In genomic region chr18:42401131-42401673, GRCh38 we compare ENCODE assay signal across 22 cellular contexts.
A peak's percentile ranks its signal among the peaks of the same experiment; 100 is the strongest.
DNase-seq lines count a peak whose midpoint lies in the region; ATAC-seq, FAIRE-seq and TF ChIP-seq lines count a peak whose summit lies in the region.
"Had no signal": no experiment of that assay in that cellular context is flagged by ENCODE, and none has a peak within 500 bp of the region (broad histone marks: within the 10 kb centered on the region; RNA-seq: fewer than 3 reads in every experiment).

No MANE protein-coding gene starts in this region.

- H3K36me3 Mint-ChIP-seq in neural crest cell (ENCODE audit: low read depth), result no peaks in the 10 kb centered on the region
- H3K36me3 Mint-ChIP-seq: CD4-positive, CD25-positive, alpha-beta regulatory T cell had no signal

- TF ChIP-seq CTCF in D721Med (IDR thresholded peaks at IDR 0.05; ENCODE audit: insufficient read depth, missing control alignments) (no peak), choroid plexus epithelial cell (conservative IDR thresholded peaks at IDR 0.05; ENCODE audit: low read depth, low read length) (peak; percentile 12), neural crest cell (conservative IDR thresholded peaks at IDR 0.05) (peak; percentile 29)

- no peak overlapping the region for H2AK5ac ChIP-seq in mesenchymal stem cell (ENCODE audit: low read length, severe bottlenecking)

- no peaks in the 10 kb centered on the region for H3K4me1 ChIP-seq in mesenchymal stem cell (ENCODE audit: control insufficient read depth, insufficient read depth, low read depth, low read length)
- H3K4me1 ChIP-seq: Caco-2 had no signal

- no peak overlapping the region for H2BK15ac ChIP-seq in mesenchymal stem cell (ENCODE audit: low read depth, poor library complexity, severe bottlenecking)

- H2BK12ac ChIP-seq in mesenchymal stem cell (ENCODE audit: low read length in 2 of 2), result no peak overlapping the region

- no peak overlapping the region for H4K8ac ChIP-seq in mesenchymal stem cell (ENCODE audit: low read length)

- peak; percentile 82 for FAIRE-seq in D721Med (lab: Jason Lieb, UNC)
- FAIRE-seq: G401.6 had no signal

- H3K27me3 Mint-ChIP-seq in neural crest cell (ENCODE audit: low read depth), result no peaks in the 10 kb centered on the region
- H3K27me3 Mint-ChIP-seq: CD4-positive, CD25-positive, alpha-beta regulatory T cell had no signal

- no peak overlapping the region for H3K18ac ChIP-seq in mesenchymal stem cell (ENCODE audit: low read depth in 1 of 2, low read length in 2 of 2)

- no peaks in the 10 kb centered on the region for H3K9me3 Mint-ChIP-seq in neural crest cell

- no peaks in the 10 kb centered on the region for H3K36me3 ChIP-seq in mesenchymal stem cell (ENCODE audit: control insufficient read depth in 1 of 2, insufficient read depth in 2 of 2, low read depth in 1 of 2, low read length in 2 of 2)
- H3K36me3 ChIP-seq: SJSA1 had no signal

- H3K4me3 ChIP-seq in choroid plexus epithelial cell (ENCODE audit: low read depth, low read length) (no peak overlapping the region), mesenchymal stem cell (ENCODE audit: insufficient read depth in 1 of 2, low read depth in 1 of 2, low read length in 2 of 2) (no peak overlapping the region)
- H3K4me3 ChIP-seq: PC-9, SJSA1 had no signal

- WGBS in mesenchymal stem cell, result 93% methylated on average over 3 of the region's 4 CpGs

- H3K4me3 Mint-ChIP-seq in neural crest cell, result no peak overlapping the region
- H3K4me3 Mint-ChIP-seq: CD4-positive, CD25-positive, alpha-beta regulatory T cell; HFFc6 had no signal

- H3K9ac ChIP-seq in mesenchymal stem cell (ENCODE audit: low read length), result no peak overlapping the region

- H3K4ac ChIP-seq in mesenchymal stem cell (ENCODE audit: low read depth in 1 of 2, low read length in 2 of 2), result no peak overlapping the region

- H3K4me1 Mint-ChIP-seq in neural crest cell, result no peaks in the 10 kb centered on the region
- H3K4me1 Mint-ChIP-seq: CD4-positive, CD25-positive, alpha-beta regulatory T cell had no signal

- H3K79me1 ChIP-seq in mesenchymal stem cell (replicated peaks; ENCODE audit: low read length, poor library complexity, severe bottlenecking), result no peaks in the 10 kb centered on the region

- no peak overlapping the region for H3K14ac ChIP-seq in mesenchymal stem cell (ENCODE audit: low read length in 2 of 2)

- no peak overlapping the region for H3K27ac Mint-ChIP-seq in neural crest cell (ENCODE audit: unreplicated experiment)
- H3K27ac Mint-ChIP-seq: CD4-positive, CD25-positive, alpha-beta regulatory T cell; HFFc6 had no signal

- H2BK120ac ChIP-seq in mesenchymal stem cell (ENCODE audit: low read depth, low read length), result no peak overlapping the region

- H3K23ac ChIP-seq in mesenchymal stem cell (ENCODE audit: low read length in 2 of 2), result no peak overlapping the region

- H3K27ac ChIP-seq in mesenchymal stem cell (ENCODE audit: low read length, poor library complexity, severe bottlenecking), result no peak overlapping the region
- H3K27ac ChIP-seq: PC-9, SJSA1 had no signal

- in situ Hi-C loops in ACHN (cut with HindIII; ENCODE audit: low pct_ligation_motif_present, low pct_unique_long_range_greater_than_20kb, low sequenced_read_pairs), result no loop called here

- H2BK5ac ChIP-seq in mesenchymal stem cell (ENCODE audit: low read depth, low read length, poor library complexity, severe bottlenecking), result no peak overlapping the region

- no peak overlapping the region for H4K91ac ChIP-seq in mesenchymal stem cell (ENCODE audit: low read length)

- H3K9me3 ChIP-seq in mesenchymal stem cell (ENCODE audit: control insufficient read depth, low read length), result no peaks in the 10 kb centered on the region
- H3K9me3 ChIP-seq: Caco-2, SJSA1 had no signal

- DNase-seq in D721Med (ENCODE audit: insufficient read length, low spot score) (no peak), NCI-H146 (lab: John Stamatoyannopoulos, UW) (peak; percentile 80), choroid plexus epithelial cell (ENCODE audit: low read depth) (no peak), neural crest cell (ENCODE audit: low read depth, low spot score) (no peak), mesenchymal stem cell (no peak), ACHN (no peak)
- DNase-seq: Caco-2; CD4-positive, CD25-positive, alpha-beta regulatory T cell; DND-41; GOT3; HFFc6; KG1; NCI-H1048; NCI-H1436 treated with DMSO at 0.1 percent for 48 hours; NCI-H2107; NCI-H345; NCI-H526; PC-9; SW 1271 had no signal

- no peak overlapping the region for H2AFZ ChIP-seq in mesenchymal stem cell (ENCODE audit: low read depth, low read length)
- H2AFZ ChIP-seq: PC-9 had no signal

- H3K27me3 ChIP-seq in mesenchymal stem cell (ENCODE audit: control insufficient read depth in 1 of 2, insufficient read depth in 1 of 2, low read length in 2 of 2), result no peaks in the 10 kb centered on the region
- H3K27me3 ChIP-seq: SJSA1 had no signal

- no peak for ATAC-seq in GM19351 (IDR thresholded peaks at IDR 0.05; ENCODE audit: unreplicated experiment)

- no peak overlapping the region for H3K4me2 ChIP-seq in mesenchymal stem cell (ENCODE audit: low read length, poor library complexity, severe bottlenecking)
- H3K4me2 ChIP-seq: PC-9 had no signal
